In the genomic region with DNA sequence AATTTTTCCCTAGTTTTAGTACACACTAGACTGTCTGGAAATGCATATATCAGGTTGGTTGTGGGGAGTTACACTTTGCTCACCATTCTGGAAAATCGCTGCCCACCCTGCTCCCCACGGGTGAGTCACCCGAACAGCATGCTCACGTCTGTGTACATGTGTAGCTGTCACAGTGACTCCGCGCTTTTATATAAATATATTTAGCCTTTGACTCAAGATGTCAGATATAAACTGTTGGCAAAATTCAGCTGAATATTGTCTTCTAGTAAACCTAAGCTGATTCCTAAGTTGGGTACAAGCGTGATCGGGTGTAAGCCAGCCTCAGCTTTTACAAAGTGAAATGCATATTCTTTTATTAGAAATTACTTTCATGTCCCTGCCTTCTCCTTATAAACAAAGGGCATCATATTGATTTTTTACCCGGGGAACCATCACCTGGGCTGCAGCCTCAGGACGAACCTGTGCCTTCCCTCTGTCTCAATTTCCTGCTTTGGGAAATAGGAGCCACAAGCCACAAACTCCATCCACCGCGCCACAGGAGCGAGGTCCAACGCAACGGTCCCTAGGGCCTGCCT, we compare ENCODE assay signal across 8 cellular contexts. TPM values are rescaled to one million over a fixed set of nuclear protein-coding genes. Genes with fewer than 3 reads are reported as not detected.
A peak's percentile ranks its signal among the peaks of the same experiment; 100 is the strongest.
DNase-seq lines count a peak whose midpoint lies in the region; ATAC-seq, FAIRE-seq and TF ChIP-seq lines count a peak whose summit lies in the region.

No MANE protein-coding gene starts in this region.

- ATAC-seq in pancreas (peak in 1 of 4 donors; percentile 3), GM18873 (IDR thresholded peaks at IDR 0.05; ENCODE audit: low FRiP score, unreplicated experiment) (no peak)

- H3K9me3 ChIP-seq in Peyer's patch = no peaks in the 10 kb centered on the region
- no peaks in the 10 kb centered on the region for H3K9me3 ChIP-seq in pancreas

- H3K4me1 ChIP-seq in Peyer's patch (peaks cover 0 to 38% (median 10%) of the 10 kb centered on the region in 4 donors), pancreas (peaks cover 30 to 31% (median 31%) of the 10 kb centered on the region in 3 donors)

- TF ChIP-seq CTCF in Peyer's patch (IDR thresholded peaks at IDR 0.05) (no peak), pancreas (IDR thresholded peaks at IDR 0.05) (no peak)

- intact Hi-C loops in pancreas (cut with DNase I) = no loop called here

- peak; percentile 66 for FAIRE-seq in GM19239 (lab: Jason Lieb, UNC)
- no peak for FAIRE-seq in pancreas (lab: Jason Lieb, UNC)
- FAIRE-seq in H54 (lab: Jason Lieb, UNC) = no peak

- H3K27me3 ChIP-seq in Peyer's patch = no peaks in the 10 kb centered on the region
- H3K27me3 ChIP-seq in pancreas = no peaks in the 10 kb centered on the region

- TF ChIP-seq POLR2A in Peyer's patch (IDR thresholded peaks at IDR 0.05) (no peak), H54 (IDR thresholded peaks at IDR 0.05; ENCODE audit: low read depth, low read length) (no peak)

- DNase-seq in GM19239 (ENCODE audit: insufficient read length, low spot score) (no peak), Peyer's patch (peak in 2 of 3 donors; percentile 32 to 45), epithelial cell of prostate (ENCODE audit: low read depth, low spot score) (no peak), pancreas (peak in 1 of 6 donors; percentile 12), DMS53 (lab: John Stamatoyannopoulos, UW) (no peak), NCI-H345 treated with DMSO at 0.1 percent for 48 hours (lab: John Stamatoyannopoulos, UW; ENCODE audit: unreplicated experiment) (no peak), H54 (ENCODE audit: insufficient read length, low spot score) (no peak)

- 26 to 29% methylated on average over 15 of the region's 15 CpGs for WGBS in pancreas, 2 donors

- peak overlapping the region; percentile 91 to 97 (median 94) for H3K27ac ChIP-seq in Peyer's patch
- H3K27ac ChIP-seq in epithelial cell of prostate = peak overlapping the region; percentile 97
- H3K27ac ChIP-seq in pancreas = peak overlapping the region; percentile 92 to 97 (median 94)

- H3K36me3 ChIP-seq in Peyer's patch = no peaks in the 10 kb centered on the region
- H3K36me3 ChIP-seq in pancreas = no peaks in the 10 kb centered on the region

- H3K4me3 ChIP-seq in Peyer's patch (peak overlapping the region; percentile 75 to 90 (median 80)), pancreas (peak overlapping the region; percentile 67 to 94 (median 73))

RNA-seq across cellular contexts. Expression of gene SDCBP2, which starts 4.3 kb away (rescaled TPM):
- 100 to 1,000 TPM in 3 of 4 donors, 10 to 100 TPM in 1; 29.7 to 361 (median 306) TPM for total RNA-seq in Peyer's patch
- 10 to 100 TPM in 3 of 6 donors, 1 to 10 TPM in 3; 4.7 to 14.8 (median 9.3) TPM for total RNA-seq in pancreas
- 10 to 100 TPM; 13.8 to 23.8 TPM for polyA plus RNA-seq in pancreas

RNA-seq across cellular contexts. Expression of gene SNPH, which starts 58.6 kb away (rescaled TPM):
- total RNA-seq in Peyer's patch (1 to 10 TPM in 3 of 4 donors, under 1 TPM in 1; 0.53 to 6.6 (median 2.4) TPM), pancreas (1 to 10 TPM; 1.1 to 2.7 (median 2.2) TPM)
- polyA plus RNA-seq in pancreas = 1 to 10 TPM; 3.6 to 4.3 TPM

Comparison
In these comparisons a context has a peak if more than half of its experiments do, and no peak if none do; other contexts are left out.
1. DNase-seq: peak in Peyer's patch (2 of 3); none in GM19239 (single experiment), epithelial cell of prostate (single experiment), DMS53 (single experiment), NCI-H345 treated with DMSO at 0.1 percent for 48 hours (single experiment) and H54 (single experiment).
2. Peak in every context shown above with its lines, with median percentiles within 50 percentile points of each other: H3K27ac ChIP-seq.